2 cellular contexts compared by ENCODE assay signal in genomic region chr3:125025647-125026046, GRCh38.
TF ChIP-seq lines count a peak whose summit lies in the region.

No MANE protein-coding gene starts in this region.

TF ChIP-seq in IMR-90, 13 proteins besides CTCF, POLR2A, EP300 and RAD21:
- no peak for TF ChIP-seq RCOR1 (IDR thresholded peaks at IDR 0.05; ENCODE audit: insufficient replicate concordance, low read length)
- TF ChIP-seq NFE2L2 (IDR thresholded peaks at IDR 0.05; ENCODE audit: low read depth, low read length) = no peak
- TF ChIP-seq ELK1 (IDR thresholded peaks at IDR 0.05; ENCODE audit: borderline replicate concordance, low read depth, low read length) = no peak
- TF ChIP-seq MXI1 (IDR thresholded peaks at IDR 0.05; ENCODE audit: borderline replicate concordance, low read depth, low read length) = no peak
- TF ChIP-seq BHLHE40 (IDR thresholded peaks at IDR 0.05; ENCODE audit: low read depth, low read length) = no peak
- TF ChIP-seq CHD1 (IDR thresholded peaks at IDR 0.05; ENCODE audit: low read depth, low read length) = no peak
- TF ChIP-seq MAFK (IDR thresholded peaks at IDR 0.05; ENCODE audit: low read depth, low read length) = no peak
- TF ChIP-seq CEBPB (IDR thresholded peaks at IDR 0.05; ENCODE audit: low read depth, low read length) = no peak
- no peak for TF ChIP-seq SMC3 (IDR thresholded peaks at IDR 0.05; ENCODE audit: low read depth, low read length)
- no peak for TF ChIP-seq USF2 (IDR thresholded peaks at IDR 0.05; ENCODE audit: low read depth, low read length)

TF ChIP-seq in endothelial cell of umbilical vein, 7 proteins besides CTCF, POLR2A, EP300 and RAD21:
- TF ChIP-seq JUN (IDR thresholded peaks at IDR 0.05; ENCODE audit: borderline replicate concordance, insufficient read depth, insufficient read length, low read depth) (no peak), MAX (IDR thresholded peaks at IDR 0.05; ENCODE audit: insufficient read depth, insufficient read length) (no peak), GATA2 (IDR thresholded peaks at IDR 0.05; ENCODE audit: insufficient read depth, insufficient read length, low read depth, low read length) (peak; percentile 70), MYC (IDR thresholded peaks at IDR 0.05; ENCODE audit: low read depth, low read length) (no peak)
